In genomic region chr16:71288570-71288889, GRCh38 we compare ENCODE assay signal across 8 cellular contexts. TPM values are rescaled to one million over a fixed set of nuclear protein-coding genes. Genes with fewer than 3 reads are reported as not detected.
DNase-seq lines count a peak whose midpoint lies in the region; ATAC-seq, FAIRE-seq and TF ChIP-seq lines count a peak whose summit lies in the region.

No MANE protein-coding gene starts in this region.

- H3K4me3 ChIP-seq in CD8-positive, alpha-beta T cell (ENCODE audit: low read depth, low read length): peak overlapping the region; percentile 91
- H3K4me3 ChIP-seq in neuronal stem cell (ENCODE audit: low read length in 2 of 2): peak overlapping the region; percentile 79 to 95

- peak overlapping the region; percentile 80 for H3K27ac Mint-ChIP-seq in CD8-positive, alpha-beta T cell
- peak overlapping the region; percentile 94 for H3K27ac Mint-ChIP-seq in effector memory CD8-positive, alpha-beta T cell

- H3K9me3 ChIP-seq in CD8-positive, alpha-beta T cell (ENCODE audit: low read length): no peaks in the 10 kb centered on the region
- peaks cover 0 to 6% of the 10 kb centered on the region in 2 donors for H3K9me3 ChIP-seq in neuronal stem cell (replicated peaks in 1 of 2; ENCODE audit: control insufficient read depth in 2 of 2, insufficient read depth in 1 of 2, low read depth in 1 of 2, low read length in 2 of 2)

- no peak overlapping the region for H4K91ac ChIP-seq in neuronal stem cell (ENCODE audit: low read depth, low read length, poor library complexity)

- H3K27me3 ChIP-seq in CD8-positive, alpha-beta T cell (ENCODE audit: insufficient read depth, low read length): no peaks in the 10 kb centered on the region
- H3K27me3 ChIP-seq in neuronal stem cell (ENCODE audit: control insufficient read depth in 3 of 3, insufficient read depth in 3 of 3, low read depth in 1 of 3, low read length in 3 of 3): no peaks in the 10 kb centered on the region

- H2BK5ac ChIP-seq in neuronal stem cell (ENCODE audit: low read length): peak overlapping the region; percentile 40

- CTCF ChIA-PET in CD8-positive, alpha-beta T cell (lab: Charles Lee): interaction anchor here (1.1 kb wide), 1 partner anchor 276 kb away, joined by 3 read pairs; no protein-coding TSS in a partner anchor

- peaks cover 28% of the 10 kb centered on the region for H3K4me1 Mint-ChIP-seq in CD8-positive, alpha-beta T cell (ENCODE audit: low read depth)
- H3K4me1 Mint-ChIP-seq in effector memory CD8-positive, alpha-beta T cell (ENCODE audit: low read depth in 2 of 2): peaks cover 18 to 23% of the 10 kb centered on the region in 2 donors

- peaks cover 42% of the 10 kb centered on the region for H3K36me3 Mint-ChIP-seq in CD8-positive, alpha-beta T cell
- H3K36me3 Mint-ChIP-seq in effector memory CD8-positive, alpha-beta T cell (ENCODE audit: insufficient read depth): peaks cover 18% of the 10 kb centered on the region

- no peak for DNase-seq in CD8-positive, alpha-beta T cell
- DNase-seq in NCI-H1436 (lab: John Stamatoyannopoulos, UW) (peak; percentile 25), neuronal stem cell (ENCODE audit: low spot score) (no peak), HTR-8/SVneo (ENCODE audit: insufficient read length, low spot score) (no peak), globus pallidus (ENCODE audit: low spot score) (no peak), NCI-H2227 (lab: John Stamatoyannopoulos, UW; ENCODE audit: unreplicated experiment) (no peak), NCI-H2029 (lab: John Stamatoyannopoulos, UW) (no peak)
- no peak for DNase-seq in effector memory CD8-positive, alpha-beta T cell

- WGBS in neuronal stem cell (ENCODE audit: extremely low coverage in 2 of 2, insufficient read length in 2 of 2, insufficient replicate concordance in 1 of 2), 2 donors: no CpG with 5 or more reads among the region's 3 CpGs

- H2BK12ac ChIP-seq in neuronal stem cell (ENCODE audit: low read length): no peak overlapping the region

- peak overlapping the region; percentile 97 for H2AFZ ChIP-seq in neuronal stem cell (ENCODE audit: low read length)

- FAIRE-seq in HTR-8/SVneo (lab: Jason Lieb, UNC): no peak

- no peak overlapping the region for H2BK15ac ChIP-seq in neuronal stem cell (ENCODE audit: low read length)

- no peak overlapping the region for H2AK5ac ChIP-seq in neuronal stem cell (ENCODE audit: low read depth, low read length)

- no peak overlapping the region for H4K8ac ChIP-seq in neuronal stem cell (ENCODE audit: low read depth, low read length)

- intact Hi-C loops in CD8-positive, alpha-beta T cell (cut with DNase I, micrococcal nuclease): loop anchor here (5.0 to 10.0 kb wide), 4 partner anchors 276 to 804 kb away; partner anchors contain the start of genes VAC14 (in 2 of the 2), DHX38 (in 1 of the 2) and TXNL4B (in 1 of the 2)

- H3K27me3 Mint-ChIP-seq in CD8-positive, alpha-beta T cell (ENCODE audit: low read depth): peaks cover 12% of the 10 kb centered on the region
- peaks cover 19 to 23% of the 10 kb centered on the region in 2 donors for H3K27me3 Mint-ChIP-seq in effector memory CD8-positive, alpha-beta T cell

- POLR2A ChIA-PET in CD8-positive, alpha-beta T cell (lab: Charles Lee): interaction anchor here (0.7 kb wide), 1 partner anchor 16 kb away, joined by 4 read pairs; no protein-coding TSS in a partner anchor

- TF ChIP-seq CTCF in CD8-positive, alpha-beta T cell (IDR thresholded peaks at IDR 0.05): no peak

- peaks cover 5% of the 10 kb centered on the region for H3K79me1 ChIP-seq in neuronal stem cell (ENCODE audit: low read depth, low read length)

- no peak overlapping the region for H2BK120ac ChIP-seq in neuronal stem cell (ENCODE audit: low read depth, low read length)

- peak overlapping the region; percentile 72 for H3K4me2 ChIP-seq in neuronal stem cell (ENCODE audit: insufficient read depth, low read length, poor library complexity, severe bottlenecking)

- H3K9ac ChIP-seq in neuronal stem cell (ENCODE audit: low read depth, low read length, poor library complexity): no peak overlapping the region

- peak overlapping the region; percentile 87 for H3K4me3 Mint-ChIP-seq in CD8-positive, alpha-beta T cell
- peak overlapping the region; percentile 82 to 87 for H3K4me3 Mint-ChIP-seq in effector memory CD8-positive, alpha-beta T cell

- peaks cover 11% of the 10 kb centered on the region for H3K4me1 ChIP-seq in CD8-positive, alpha-beta T cell (ENCODE audit: insufficient read depth, low read length)
- peaks cover 3 to 9% of the 10 kb centered on the region in 2 donors for H3K4me1 ChIP-seq in neuronal stem cell (ENCODE audit: control insufficient read depth in 2 of 2, insufficient read depth in 1 of 2, low read depth in 1 of 2, low read length in 2 of 2)

- no peak overlapping the region for H3K23ac ChIP-seq in neuronal stem cell (ENCODE audit: low read depth, low read length, poor library complexity)

- no peak overlapping the region for H3K18ac ChIP-seq in neuronal stem cell (ENCODE audit: low read length)

- H3K27ac ChIP-seq in CD8-positive, alpha-beta T cell (ENCODE audit: low read depth, low read length): peak overlapping the region; percentile 75
- peak overlapping the region; percentile 98 for H3K27ac ChIP-seq in neuronal stem cell (replicated peaks; ENCODE audit: low read length)

- peaks cover 4% of the 10 kb centered on the region for H3K9me3 Mint-ChIP-seq in CD8-positive, alpha-beta T cell
- H3K9me3 Mint-ChIP-seq in effector memory CD8-positive, alpha-beta T cell: no peaks in the 10 kb centered on the region

- H3K4ac ChIP-seq in neuronal stem cell (ENCODE audit: low read length): no peak overlapping the region

- no peak for ATAC-seq in CD8-positive, alpha-beta T cell
- ATAC-seq in effector memory CD8-positive, alpha-beta T cell (replicated peaks): no peak

- H3K36me3 ChIP-seq in CD8-positive, alpha-beta T cell (ENCODE audit: insufficient read depth, low read length): peaks cover 18% of the 10 kb centered on the region
- H3K36me3 ChIP-seq in neuronal stem cell (replicated peaks in 1 of 2; ENCODE audit: control insufficient read depth in 2 of 2, insufficient read depth in 2 of 2, low read length in 2 of 2): peaks cover 12 to 41% of the 10 kb centered on the region in 2 donors

- H3K14ac ChIP-seq in neuronal stem cell (ENCODE audit: low read length): peak overlapping the region; percentile 26

RNA-seq across cellular contexts. Expression of gene CMTR2, which starts 0.7 kb away (rescaled TPM):
- total RNA-seq in CD8-positive, alpha-beta T cell: 1 to 10 TPM; 7.7 to 9.2 TPM
- polyA plus RNA-seq in neuronal stem cell (2013, experiment 1 of 2): 13.5 TPM
- 13.0 TPM for polyA plus RNA-seq in neuronal stem cell (2013, experiment 2 of 2)

RNA-seq across cellular contexts. Expression of gene HYDIN, which starts 58.0 kb away (rescaled TPM):
- not detected for total RNA-seq in CD8-positive, alpha-beta T cell
- 2.7 TPM for polyA plus RNA-seq in neuronal stem cell (2013, experiment 1 of 2)
- 2.8 TPM for polyA plus RNA-seq in neuronal stem cell (2013, experiment 2 of 2)
